ENCODE assay signal across 20 cellular contexts in genomic region chrY:2797991-2798390, GRCh38. TPM values are rescaled to one million over a fixed set of nuclear protein-coding genes. Genes with fewer than 3 reads are reported as not detected.
DNase-seq lines count a peak whose midpoint lies in the region; ATAC-seq, FAIRE-seq and TF ChIP-seq lines count a peak whose summit lies in the region.
"Had no signal": no experiment of that assay in that cellular context is flagged by ENCODE, and none has a peak within 500 bp of the region (broad histone marks: within the 10 kb centered on the region; RNA-seq: fewer than 3 reads in every experiment).

No MANE protein-coding gene starts in this region.

- no peak overlapping the region for H3K4ac ChIP-seq in trophoblast cell (ENCODE audit: low read depth, low read length)

- H3K4me3 ChIP-seq in bronchial epithelial cell (ENCODE audit: low read depth, low read length) (no peak overlapping the region), trophoblast cell (ENCODE audit: low read depth, low read length) (no peak overlapping the region)
- H3K4me3 ChIP-seq: GM23248 had no signal

- no peak overlapping the region for H3K14ac ChIP-seq in trophoblast cell (ENCODE audit: low read length)

- H3K4me2 ChIP-seq in trophoblast cell (ENCODE audit: low read length) = no peak overlapping the region

- H4K8ac ChIP-seq in trophoblast cell (ENCODE audit: low read depth, low read length) = peak overlapping the region; percentile 19

- ATAC-seq in foreskin keratinocyte = peak; percentile 35

- no peak overlapping the region for H3K23ac ChIP-seq in trophoblast cell (ENCODE audit: low read length)

- DNase-seq in bronchial epithelial cell (ENCODE audit: low read depth) (peak; percentile 60), foreskin keratinocyte (no peak), trophoblast cell (no peak), iPS-NIHi7 (ENCODE audit: extremely low spot score) (no peak), NCI-H1092 treated with DMSO at 0.1 percent for 48 hours (lab: John Stamatoyannopoulos, UW) (no peak)
- DNase-seq in activated CD4-positive, alpha-beta T cell treated with anti-CD3 and anti-CD28 coated beads, Interleukin-2, amount 50 U/mL, for 48 hours = no peak
- DNase-seq: C1 segment of cervical spinal cord; Caco-2; CD4-positive, alpha-beta memory T cell; DMS153; DND-41; GM23248; H7; HCEC 1CT had no signal

- H3K18ac ChIP-seq in trophoblast cell (ENCODE audit: low read length) = no peak overlapping the region

- H4K91ac ChIP-seq in trophoblast cell (ENCODE audit: low read depth, low read length) = no peak overlapping the region

- H3K79me1 ChIP-seq in trophoblast cell (ENCODE audit: low read length) = no peaks in the 10 kb centered on the region

- no peak overlapping the region for H3K27ac ChIP-seq in foreskin keratinocyte
- H3K27ac ChIP-seq in trophoblast cell (ENCODE audit: low read depth, low read length) = no peak overlapping the region
- H3K27ac ChIP-seq: GM23248 had no signal

- no peak overlapping the region for H3K9ac ChIP-seq in trophoblast cell (ENCODE audit: low read length)
- H3K9ac ChIP-seq: GM23248 had no signal

- no peaks in the 10 kb centered on the region for H3K4me1 ChIP-seq in foreskin keratinocyte
- peaks cover 3 to 8% of the 10 kb centered on the region in 2 experiments for H3K4me1 ChIP-seq in trophoblast cell (ENCODE audit: control insufficient read depth in 1 of 2, insufficient read depth in 2 of 2, low read length in 2 of 2)
- H3K4me1 ChIP-seq: Caco-2 had no signal

- TF ChIP-seq CTCF in bronchial epithelial cell (IDR thresholded peaks at IDR 0.05; ENCODE audit: insufficient read depth, low read length, severe bottlenecking) (no peak), foreskin keratinocyte (conservative IDR thresholded peaks at IDR 0.05) (no peak)

- no peak overlapping the region for H2BK12ac ChIP-seq in trophoblast cell (ENCODE audit: low read length)

- H3K27me3 ChIP-seq in bronchial epithelial cell (ENCODE audit: control insufficient read depth, insufficient read depth, low read length) = no peaks in the 10 kb centered on the region
- H3K27me3 ChIP-seq in foreskin keratinocyte = no peaks in the 10 kb centered on the region
- no peaks in the 10 kb centered on the region for H3K27me3 ChIP-seq in trophoblast cell (ENCODE audit: insufficient read depth, low read length)

- H2AFZ ChIP-seq in trophoblast cell (ENCODE audit: insufficient read depth, low read length, poor library complexity) = no peak overlapping the region
- H2AFZ ChIP-seq: GM23248 had no signal

- H2BK120ac ChIP-seq in trophoblast cell (ENCODE audit: insufficient read depth, low read length, poor library complexity) = no peak overlapping the region

- no peak overlapping the region for H2BK5ac ChIP-seq in trophoblast cell (ENCODE audit: low read depth, low read length, poor library complexity)

- no peak for FAIRE-seq in bronchial epithelial cell (lab: Jason Lieb, UNC)
- FAIRE-seq: G401.6, GM12892, H1 had no signal

- no peaks in the 10 kb centered on the region for H3K36me3 ChIP-seq in bronchial epithelial cell (ENCODE audit: control insufficient read depth, insufficient read depth, low read length)
- H3K36me3 ChIP-seq in trophoblast cell (ENCODE audit: control insufficient read depth in 1 of 2, insufficient read depth in 2 of 2, low read length in 2 of 2) = no peaks in the 10 kb centered on the region

- H2AK5ac ChIP-seq in trophoblast cell (ENCODE audit: low read length) = no peak overlapping the region

- H3K9me3 ChIP-seq in trophoblast cell (ENCODE audit: insufficient read depth, low read depth, low read length) = no peaks in the 10 kb centered on the region
- H3K9me3 ChIP-seq: Caco-2 had no signal

- no peak overlapping the region for H4K12ac ChIP-seq in trophoblast cell (ENCODE audit: low read depth, low read length)

- no peaks in the 10 kb centered on the region for H3K79me2 ChIP-seq in trophoblast cell (ENCODE audit: control insufficient read depth, insufficient read depth, low read length, poor library complexity)

RNA-seq across cellular contexts. Expression of gene SRY, which starts 10.5 kb away (rescaled TPM):
- total RNA-seq in bronchial epithelial cell (not detected in 2 replicates), foreskin keratinocyte (not detected in 2 replicates)
- polyA plus RNA-seq in foreskin keratinocyte = not detected in 2 replicates
- 0.05 TPM in 1 of 2 replicates, not detected in the other for polyA plus RNA-seq in trophoblast cell (2013)
- total RNA-seq: A172; A673; Caco-2; CD4-positive, alpha-beta memory T cell; GM23248; H7 had no signal
- polyA plus RNA-seq: BJ; CD4-positive, alpha-beta memory T cell had no signal

RNA-seq across cellular contexts. Expression of gene RPS4Y1, which starts 43.4 kb away (rescaled TPM):
- total RNA-seq in bronchial epithelial cell (0.64 and 711 TPM in 2 replicates), foreskin keratinocyte (362 and 408 TPM in 2 replicates)
- 555 and 624 TPM in 2 replicates for polyA plus RNA-seq in foreskin keratinocyte
- polyA plus RNA-seq in trophoblast cell (2013) = 154 and 158 TPM in 2 replicates
- total RNA-seq: A673, Caco-2, H7 had no signal
- polyA plus RNA-seq: CD4-positive, alpha-beta memory T cell had no signal
